ENCODE assay signal across 17 cellular contexts in the genomic region with DNA sequence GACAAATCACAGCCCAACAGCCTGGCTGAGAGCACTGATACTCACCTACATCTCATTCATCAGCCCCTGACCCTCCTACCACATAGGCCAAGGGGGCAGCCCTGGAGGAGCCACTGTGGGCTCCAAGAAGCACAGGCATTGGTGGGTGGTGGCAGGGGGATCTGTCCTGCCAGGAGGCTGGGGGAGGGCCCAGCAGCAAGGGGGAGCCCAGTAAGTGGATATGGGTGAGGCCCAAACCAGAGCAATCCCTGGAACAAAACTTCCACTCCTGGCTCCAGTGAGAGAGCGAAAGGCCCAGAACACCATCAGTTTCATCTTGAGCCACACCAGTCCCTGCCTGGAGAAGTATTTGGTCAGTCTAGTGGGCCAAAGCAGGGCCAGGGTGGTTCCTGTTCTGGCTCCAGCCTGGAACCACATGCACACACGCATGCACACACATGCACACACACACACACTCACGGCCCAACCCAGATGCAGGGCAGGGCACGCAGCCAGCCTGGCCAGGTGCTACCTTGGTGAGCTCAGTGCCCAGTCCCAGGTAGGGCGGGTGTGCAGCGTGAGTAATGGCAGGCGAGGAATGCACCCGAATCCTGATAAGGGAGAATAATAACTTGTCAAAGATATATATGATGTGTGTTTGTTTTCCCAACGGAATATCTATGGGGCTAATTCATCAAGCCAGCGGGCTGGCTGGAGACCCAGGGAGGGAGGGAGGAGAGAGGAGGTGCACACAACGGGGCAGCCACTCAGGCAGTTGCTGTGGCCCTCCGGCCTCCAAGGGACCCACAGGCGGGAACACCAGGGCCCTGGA.
DNase-seq lines count a peak whose midpoint lies in the region; ATAC-seq, FAIRE-seq and TF ChIP-seq lines count a peak whose summit lies in the region.
"Had no signal": no experiment of that assay in that cellular context is flagged by ENCODE, and none has a peak within 500 bp of the region (broad histone marks: within the 10 kb centered on the region; RNA-seq: fewer than 3 reads in every experiment).

No MANE protein-coding gene starts in this region.

- TF ChIP-seq CTCF in SK-N-SH (IDR thresholded peaks at IDR 0.05), result no peak
- no peak for TF ChIP-seq CTCF in bronchial epithelial cell (IDR thresholded peaks at IDR 0.05; ENCODE audit: insufficient read depth, low read length, severe bottlenecking)
- no peak for TF ChIP-seq CTCF in upper lobe of right lung (IDR thresholded peaks at IDR 0.05)

- H3K79me2 ChIP-seq in SK-N-SH (ENCODE audit: insufficient read depth), result no peaks in the 10 kb centered on the region
- H3K79me2 ChIP-seq: hepatocyte had no signal

- no peak overlapping the region for H3K4me3 ChIP-seq in SK-N-SH (ENCODE audit: low read depth in 2 of 2, low read length in 1 of 2)
- H3K4me3 ChIP-seq in bronchial epithelial cell (ENCODE audit: low read depth, low read length), result no peak overlapping the region
- H3K4me3 ChIP-seq in upper lobe of right lung, result no peak overlapping the region
- H3K4me3 ChIP-seq: A549, dorsolateral prefrontal cortex, hepatocyte, ovary, skin epidermis had no signal

- no peak for ATAC-seq in SK-N-SH treated with all-trans-retinoic acid at 6 μM for 48 hours
- peak; percentile 66 for ATAC-seq in upper lobe of right lung
- no peak for ATAC-seq in GM18520 (IDR thresholded peaks at IDR 0.05; ENCODE audit: unreplicated experiment)
- ATAC-seq in HG03135 (IDR thresholded peaks at IDR 0.05; ENCODE audit: unreplicated experiment), result no peak
- no peak for ATAC-seq in HG02840 (IDR thresholded peaks at IDR 0.05; ENCODE audit: low FRiP score, unreplicated experiment)
- ATAC-seq: A549; activated naive CD4-positive, alpha-beta T cell treated with anti-CD3 and anti-CD28 coated beads, Interleukin-2, amount 50 U/mL, for 72 hours had no signal

- TF ChIP-seq EP300 in SK-N-SH (IDR thresholded peaks at IDR 0.05; ENCODE audit: borderline replicate concordance in 1 of 2, low read depth in 1 of 2, low read length in 1 of 2), result no peak

- peaks cover 0 to 10% of the 10 kb centered on the region in 2 experiments; a peak in 1 of 4 replicates for H3K4me1 ChIP-seq in SK-N-SH (ENCODE audit: control insufficient read depth in 1 of 2, insufficient read depth in 2 of 2, low read depth in 1 of 2, low read length in 1 of 2)
- no peaks in the 10 kb centered on the region for H3K4me1 ChIP-seq in upper lobe of right lung
- H3K4me1 ChIP-seq: A549 had no signal

- peak; percentile 10 for DNase-seq in SK-N-SH
- DNase-seq in bronchial epithelial cell (ENCODE audit: low read depth), result peak; percentile 85
- peak; percentile 81 for DNase-seq in mesenteric fat pad (ENCODE audit: low spot score)
- no peak for DNase-seq in upper lobe of right lung
- DNase-seq: activated CD4-positive, CD25-positive, alpha-beta regulatory T cell treated with anti-CD3 and anti-CD28 coated beads, Interleukin-2, amount 50 U/mL, for 72 hours; dorsolateral prefrontal cortex; NCI-H2107; ovary; SHP77 treated with DMSO at 0.1 percent for 48 hours had no signal

- H3K27me3 ChIP-seq in SK-N-SH (ENCODE audit: insufficient read depth) (no peaks in the 10 kb centered on the region), bronchial epithelial cell (ENCODE audit: control insufficient read depth, insufficient read depth, low read length) (no peaks in the 10 kb centered on the region), upper lobe of right lung (no peaks in the 10 kb centered on the region)
- H3K27me3 ChIP-seq: ovary had no signal

- no peaks in the 10 kb centered on the region for H3K9me2 ChIP-seq in SK-N-SH

- no peak overlapping the region for H2AFZ ChIP-seq in SK-N-SH (ENCODE audit: low read depth)
- H2AFZ ChIP-seq: hepatocyte had no signal

- H3K4me2 ChIP-seq in SK-N-SH, result no peak overlapping the region
- H3K4me2 ChIP-seq: A549, hepatocyte had no signal

- no peaks in the 10 kb centered on the region for H3F3A ChIP-seq in SK-N-SH (replicated peaks; ENCODE audit: insufficient read depth)

- CTCF ChIA-PET in SK-N-SH (lab: Yijun Ruan, JAX), result interaction anchor here (1.6 to 2.3 kb wide), 3 partner anchors 10 to 1955 kb away, joined by 6 to 17 read pairs (median 11); no protein-coding TSS in a partner anchor

- FAIRE-seq in bronchial epithelial cell (lab: Jason Lieb, UNC), result peak; percentile 40
- FAIRE-seq: A549 had no signal

- H3K9me3 ChIP-seq in SK-N-SH, result no peaks in the 10 kb centered on the region
- no peaks in the 10 kb centered on the region for H3K9me3 ChIP-seq in upper lobe of right lung
- H3K9me3 ChIP-seq: A549, ovary had no signal

- no peak for TF ChIP-seq RAD21 in SK-N-SH (IDR thresholded peaks at IDR 0.05; ENCODE audit: low read length)

- H3K27ac ChIP-seq in SK-N-SH (ENCODE audit: low read depth in 2 of 2, low read length in 1 of 2), result no peak overlapping the region
- H3K27ac ChIP-seq in upper lobe of right lung, result no peak overlapping the region
- H3K27ac ChIP-seq: A549, dorsolateral prefrontal cortex, hepatocyte, ovary, skin epidermis had no signal

- whole genome bisulfite sequencing in SK-N-SH (ENCODE audit: low lambda C conversion rate), result 40% methylated on average over 8 of the region's 13 CpGs

- no peaks in the 10 kb centered on the region for H3K36me3 ChIP-seq in SK-N-SH (replicated peaks in 1 of 2; ENCODE audit: control insufficient read depth in 1 of 2, insufficient read depth in 2 of 2, low read length in 1 of 2)
- H3K36me3 ChIP-seq in bronchial epithelial cell (ENCODE audit: control insufficient read depth, insufficient read depth, low read length), result no peaks in the 10 kb centered on the region
- no peaks in the 10 kb centered on the region for H3K36me3 ChIP-seq in upper lobe of right lung
- H3K36me3 ChIP-seq: ovary had no signal

- intact Hi-C loops in upper lobe of right lung (cut with DNase I), result no loop called here

- H3K9ac ChIP-seq in SK-N-SH, result no peak overlapping the region

- POLR2A ChIA-PET in SK-N-SH (lab: Yijun Ruan, JAX), result no interaction called here

- no peaks in the 10 kb centered on the region for H4K20me1 ChIP-seq in SK-N-SH (ENCODE audit: insufficient read depth)

TF ChIP-seq in SK-N-SH, 30 proteins besides CTCF, POLR2A, EP300 and RAD21 (continues in another document):
- TF ChIP-seq RFX5 (IDR thresholded peaks at IDR 0.05; ENCODE audit: low read length) (no peak), GATA2 (CRISPR knock-in tag; IDR thresholded peaks at IDR 0.05) (no peak), MXI1 (IDR thresholded peaks at IDR 0.05; ENCODE audit: low read depth, low read length) (no peak), TEAD4 (IDR thresholded peaks at IDR 0.05; ENCODE audit: borderline replicate concordance, insufficient read depth) (no peak), GABPA (IDR thresholded peaks at IDR 0.05; ENCODE audit: low read depth) (no peak), CHD2 (IDR thresholded peaks at IDR 0.05; ENCODE audit: low read length, partially characterized antibody) (no peak), TCF12 (IDR thresholded peaks at IDR 0.05) (no peak), JUND (IDR thresholded peaks at IDR 0.05) (no peak), SMC3 (IDR thresholded peaks at IDR 0.05; ENCODE audit: low read depth, low read length) (no peak), FOSL2 (IDR thresholded peaks at IDR 0.05; ENCODE audit: borderline replicate concordance, low read depth) (no peak), RXRA (IDR thresholded peaks at IDR 0.05; ENCODE audit: borderline replicate concordance, low read depth) (no peak)
- TF ChIP-seq, protein P1, sequence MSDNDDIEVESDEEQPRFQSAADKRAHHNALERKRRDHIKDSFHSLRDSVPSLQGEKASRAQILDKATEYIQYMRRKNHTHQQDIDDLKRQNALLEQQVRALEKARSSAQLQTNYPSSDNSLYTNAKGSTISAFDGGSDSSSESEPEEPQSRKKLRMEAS (IDR thresholded peaks at IDR 0.05; ENCODE audit: low read depth), result no peak

TF ChIP-seq in SK-N-SH treated with all-trans-retinoic acid at 6 μM for 48 hours, 23 proteins besides CTCF, POLR2A, EP300 and RAD21:
- TF ChIP-seq, protein P2, sequence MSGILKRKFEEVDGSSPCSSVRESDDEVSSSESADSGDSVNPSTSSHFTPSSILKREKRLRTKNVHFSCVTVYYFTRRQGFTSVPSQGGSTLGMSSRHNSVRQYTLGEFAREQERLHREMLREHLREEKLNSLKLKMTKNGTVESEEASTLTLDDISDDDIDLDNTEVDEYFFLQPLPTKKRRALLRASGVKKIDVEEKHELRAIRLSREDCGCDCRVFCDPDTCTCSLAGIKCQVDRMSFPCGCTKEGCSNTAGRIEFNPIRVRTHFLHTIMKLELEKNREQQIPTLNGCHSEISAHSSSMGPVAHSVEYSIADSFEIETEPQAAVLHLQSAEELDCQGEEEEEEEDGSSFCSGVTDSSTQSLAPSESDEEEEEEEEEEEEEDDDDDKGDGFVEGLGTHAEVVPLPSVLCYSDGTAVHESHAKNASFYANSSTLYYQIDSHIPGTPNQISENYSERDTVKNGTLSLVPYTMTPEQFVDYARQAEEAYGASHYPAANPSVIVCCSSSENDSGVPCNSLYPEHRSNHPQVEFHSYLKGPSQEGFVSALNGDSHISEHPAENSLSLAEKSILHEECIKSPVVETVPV (CRISPR knock-in tag; IDR thresholded peaks at IDR 0.05), result no peak
- TF ChIP-seq CSDC2 (CRISPR knock-in tag; IDR thresholded peaks at IDR 0.05), result no peak
- TF ChIP-seq, protein P3, sequence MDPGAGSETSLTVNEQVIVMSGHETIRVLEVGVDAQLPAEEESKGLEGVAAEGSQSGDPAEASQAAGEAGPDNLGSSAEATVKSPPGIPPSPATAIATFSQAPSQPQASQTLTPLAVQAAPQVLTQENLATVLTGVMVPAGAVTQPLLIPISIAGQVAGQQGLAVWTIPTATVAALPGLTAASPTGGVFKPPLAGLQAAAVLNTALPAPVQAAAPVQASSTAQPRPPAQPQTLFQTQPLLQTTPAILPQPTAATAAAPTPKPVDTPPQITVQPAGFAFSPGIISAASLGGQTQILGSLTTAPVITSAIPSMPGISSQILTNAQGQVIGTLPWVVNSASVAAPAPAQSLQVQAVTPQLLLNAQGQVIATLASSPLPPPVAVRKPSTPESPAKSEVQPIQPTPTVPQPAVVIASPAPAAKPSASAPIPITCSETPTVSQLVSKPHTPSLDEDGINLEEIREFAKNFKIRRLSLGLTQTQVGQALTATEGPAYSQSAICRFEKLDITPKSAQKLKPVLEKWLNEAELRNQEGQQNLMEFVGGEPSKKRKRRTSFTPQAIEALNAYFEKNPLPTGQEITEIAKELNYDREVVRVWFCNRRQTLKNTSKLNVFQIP (CRISPR knock-in tag; IDR thresholded peaks at IDR 0.05; ENCODE audit: borderline replicate concordance, low read depth), result no peak
- TF ChIP-seq ZC3H10 (CRISPR knock-in tag; IDR thresholded peaks at IDR 0.05), result no peak
- no peak for TF ChIP-seq PPARA (CRISPR knock-in tag; IDR thresholded peaks at IDR 0.05; ENCODE audit: borderline replicate concordance)
- no peak for TF ChIP-seq ARNTL (CRISPR knock-in tag; IDR thresholded peaks at IDR 0.05; ENCODE audit: borderline replicate concordance, low read depth)
- no peak for TF ChIP-seq ISL1 (CRISPR knock-in tag; IDR thresholded peaks at IDR 0.05)
